8 cellular contexts compared by ENCODE assay signal in genomic region chr2:25165992-25166618, GRCh38. TPM values are rescaled to one million over a fixed set of nuclear protein-coding genes. Genes with fewer than 3 reads are reported as not detected.
DNase-seq lines count a peak whose midpoint lies in the region; ATAC-seq and TF ChIP-seq lines count a peak whose summit lies in the region.

No MANE protein-coding gene starts in this region.

- peaks cover 18 to 39% (median 21%) of the 10 kb centered on the region in 3 donors for H3K27me3 Mint-ChIP-seq in naive B cell

- H3K4me1 ChIP-seq in RWPE2 (ENCODE audit: insufficient read depth, poor library complexity, severe bottlenecking) = no peaks in the 10 kb centered on the region
- no peaks in the 10 kb centered on the region for H3K4me1 ChIP-seq in adipocyte (ENCODE audit: control insufficient read depth, insufficient read depth, low read length)

- no peaks in the 10 kb centered on the region for H3K36me3 ChIP-seq in RWPE2 (ENCODE audit: low read depth)
- no peaks in the 10 kb centered on the region for H3K36me3 ChIP-seq in adipocyte (ENCODE audit: control insufficient read depth, insufficient read depth, low read length, severe bottlenecking)

- peaks cover 33% of the 10 kb centered on the region for H3K27me3 ChIP-seq in RWPE2 (ENCODE audit: insufficient read depth, poor library complexity, severe bottlenecking)
- peaks cover 70% of the 10 kb centered on the region for H3K27me3 ChIP-seq in adipocyte (replicated peaks; ENCODE audit: control insufficient read depth, insufficient read depth, low read length)

- DNase-seq in GM10266 (ENCODE audit: extremely low spot score) (peak; percentile 77), HUDEP-2 (lab: John Stamatoyannopoulos, UW; ENCODE audit: unreplicated experiment in 76 of 76) (peak in 43 of 76 experiments; percentile 2 to 51 (median 21)), RWPE2 (ENCODE audit: low spot score) (no peak), adipocyte (ENCODE audit: low read depth) (peak; percentile 8), naive B cell (peak; percentile 85), NCI-H1694 (lab: John Stamatoyannopoulos, UW) (no peak)

- no peaks in the 10 kb centered on the region for H3K9me3 Mint-ChIP-seq in naive B cell

- peak overlapping the region; percentile 23 to 85 (median 64) for H3K4me3 Mint-ChIP-seq in naive B cell

- H3K27ac ChIP-seq in RWPE2 (ENCODE audit: poor library complexity, severe bottlenecking) = no peak overlapping the region

- H3K36me3 Mint-ChIP-seq in naive B cell = no peaks in the 10 kb centered on the region

- H3K27ac Mint-ChIP-seq in naive B cell = peak overlapping the region; percentile 61 to 90 (median 82)

- peak; percentile 83 for TF ChIP-seq CTCF in GM10266 (IDR thresholded peaks at IDR 0.05; ENCODE audit: control insufficient read depth, insufficient read depth, low read depth, missing control alignments)
- TF ChIP-seq CTCF in RWPE2 (IDR thresholded peaks at IDR 0.05; ENCODE audit: poor library complexity, severe bottlenecking) = peak; percentile 35

- no peak overlapping the region for H3K4me3 ChIP-seq in RWPE2 (ENCODE audit: severe bottlenecking)
- no peak overlapping the region for H3K4me3 ChIP-seq in adipocyte (ENCODE audit: low read length)

- peaks cover 30 to 39% (median 35%) of the 10 kb centered on the region in 3 donors for H3K4me1 Mint-ChIP-seq in naive B cell

- H3K9me3 ChIP-seq in RWPE2 (ENCODE audit: severe bottlenecking) (no peaks in the 10 kb centered on the region), adipocyte (ENCODE audit: control insufficient read depth, low read length) (peaks cover 6% of the 10 kb centered on the region)

- ATAC-seq in GM21390 (IDR thresholded peaks at IDR 0.05; ENCODE audit: unreplicated experiment) (peak; percentile 75), RWPE2 (ENCODE audit: low read depth) (no peak), naive B cell (ENCODE audit: low read depth in 2 of 2) (peak; percentile 89 to 90), HG03469 (IDR thresholded peaks at IDR 0.05; ENCODE audit: unreplicated experiment) (no peak)

- no peak overlapping the region for H3K9ac ChIP-seq in adipocyte (ENCODE audit: low read length)

RNA-seq across cellular contexts. Expression of gene POMC, which starts 2.3 kb away (rescaled TPM):
- 10 to 100 TPM in 2 of 6 donors, 1 to 10 TPM in 4; 5.6 to 14.6 (median 7.5) TPM for polyA plus RNA-seq in naive B cell (ENCODE audit: low read depth in 6 of 6)

Comparison
In these comparisons a context has a peak if more than half of its experiments do, and no peak if none do; other contexts are left out.
1. DNase-seq: peak in GM10266 (single experiment), HUDEP-2 (43 of 76), adipocyte (single experiment) and naive B cell (single experiment); none in RWPE2 (single experiment) and NCI-H1694 (single experiment).
2. ATAC-seq: peak in GM21390 (single experiment) and naive B cell (2 of 2); none in RWPE2 (single experiment) and HG03469 (single experiment).